ENCODE assay signal across 9 cellular contexts in genomic region chr11:46363455-46363920, GRCh38. TPM values are rescaled to one million over a fixed set of nuclear protein-coding genes. Genes with fewer than 3 reads are reported as not detected.
DNase-seq lines count a peak whose midpoint lies in the region; ATAC-seq and TF ChIP-seq lines count a peak whose summit lies in the region.
"Had no signal": no experiment of that assay in that cellular context is flagged by ENCODE, and none has a peak within 500 bp of the region (broad histone marks: within the 10 kb centered on the region; RNA-seq: fewer than 3 reads in every experiment).

No MANE protein-coding gene starts in this region.

- DNase-seq in Right ventricle myocardium inferior (ENCODE audit: missing footprints) (peak; percentile 71), cardiac septum (ENCODE audit: low spot score) (no peak), dermis blood vessel endothelial cell (peak; percentile 86), lung (ENCODE audit: low spot score) (no peak), GM10248 (ENCODE audit: extremely low spot score) (no peak), H9 (no peak)
- no peak for DNase-seq in activated naive CD4-positive, alpha-beta T cell treated with anti-CD3 and anti-CD28 coated beads, Interleukin-2, amount 50 U/mL, for 16 hours

- H3K27me3 ChIP-seq in lung (ENCODE audit: control insufficient read depth, insufficient read depth) = no peaks in the 10 kb centered on the region
- no peaks in the 10 kb centered on the region for H3K27me3 ChIP-seq in H9 (ENCODE audit: insufficient read depth, low read length)

- H2BK15ac ChIP-seq in H9 (ENCODE audit: low read depth, low read length) = no peak overlapping the region

- 67% methylated on average over 20 of the region's 20 CpGs for WGBS in lung, 2 donors
- WGBS in H9 (ENCODE audit: extremely low coverage, insufficient read length, low lambda C conversion rate) = no CpG with 5 or more reads among the region's 20 CpGs

- no peak overlapping the region for H2BK120ac ChIP-seq in H9 (ENCODE audit: low read depth, low read length, poor library complexity, severe bottlenecking)

- peaks cover 4 to 32% of the 10 kb centered on the region in 2 donors for H3K4me1 ChIP-seq in lung (ENCODE audit: control insufficient read depth in 2 of 2, insufficient read depth in 2 of 2, low read length in 2 of 2)
- H3K4me1 ChIP-seq in H9 (ENCODE audit: insufficient read depth, low read length) = no peaks in the 10 kb centered on the region; the same call in 1 of the 2 replicates

- H3K4me3 ChIP-seq in lung = no peak overlapping the region

- no peaks in the 10 kb centered on the region for H3K9me3 Mint-ChIP-seq in stimulated activated memory B cell treated with anti-CD40 and anti-IgM and Interleukin-4, amounts not matched to agents 10 μg/mL and 1 μg/mL and 100 μg/mL, for 72 hours
- no peaks in the 10 kb centered on the region for H3K9me3 Mint-ChIP-seq in H9

- no peak overlapping the region for H2AFZ ChIP-seq in H9 (ENCODE audit: low read length)

- H2BK5ac ChIP-seq in H9 (ENCODE audit: insufficient read length, low read length) = no peak overlapping the region

- no peak overlapping the region for H4K91ac ChIP-seq in H9 (ENCODE audit: insufficient read length, low read depth, low read length)

- H2BK20ac ChIP-seq in H9 (ENCODE audit: low read depth, low read length, poor library complexity, severe bottlenecking) = no peak overlapping the region

- no peak for TF ChIP-seq CTCF in lung (IDR thresholded peaks at IDR 0.05; ENCODE audit: control extremely low read depth, extremely low read depth)
- TF ChIP-seq CTCF in GM10248 (IDR thresholded peaks at IDR 0.05; ENCODE audit: control extremely low read depth, extremely low read depth, low read depth, missing control alignments) = no peak
- no peak for TF ChIP-seq CTCF in H9 (conservative IDR thresholded peaks at IDR 0.05)

- H3K9me3 ChIP-seq in lung (ENCODE audit: control insufficient read depth in 2 of 2, insufficient read depth in 1 of 2, low read length in 1 of 2) (no peaks in the 10 kb centered on the region), H9 (ENCODE audit: control insufficient read depth, low read depth, low read length) (no peaks in the 10 kb centered on the region)

- ATAC-seq in Right ventricle myocardium inferior (peak; percentile 43), lung (ENCODE audit: insufficient read depth, low FRiP score) (peak; percentile 20)
- no peak for ATAC-seq in stimulated activated memory B cell treated with anti-CD40 and anti-IgM and Interleukin-4, amounts not matched to agents 10 μg/mL and 1 μg/mL and 100 μg/mL, for 72 hours

- H3K36me3 Mint-ChIP-seq in stimulated activated memory B cell treated with anti-CD40 and anti-IgM and Interleukin-4, amounts not matched to agents 10 μg/mL and 1 μg/mL and 100 μg/mL, for 72 hours = peaks cover 7% of the 10 kb centered on the region
- peaks cover 3 to 7% (median 5%) of the 10 kb centered on the region in 3 experiments for H3K36me3 Mint-ChIP-seq in H9 (ENCODE audit: insufficient read depth in 1 of 3, low read depth in 3 of 3)

- H3K27me3 Mint-ChIP-seq in stimulated activated memory B cell treated with anti-CD40 and anti-IgM and Interleukin-4, amounts not matched to agents 10 μg/mL and 1 μg/mL and 100 μg/mL, for 72 hours = no peaks in the 10 kb centered on the region
- H3K27me3 Mint-ChIP-seq in H9 (ENCODE audit: low read depth) = no peaks in the 10 kb centered on the region
- H3K27me3 Mint-ChIP-seq: B cell had no signal

- H3K36me3 ChIP-seq in lung (ENCODE audit: control insufficient read depth in 2 of 2, insufficient read depth in 2 of 2, low read length in 2 of 2) = peaks cover 0 to 12% of the 10 kb centered on the region in 2 donors

- H3K79me2 ChIP-seq in H9 (ENCODE audit: insufficient read depth, low read length) = no peaks in the 10 kb centered on the region; the same call in 1 of the 2 replicates

- no peak overlapping the region for H4K8ac ChIP-seq in H9 (replicated peaks; ENCODE audit: insufficient read length, low read depth, low read length)

- H3K14ac ChIP-seq in H9 (ENCODE audit: insufficient read depth, low read length) = no peak overlapping the region

- H3K23ac ChIP-seq in H9 (ENCODE audit: insufficient read length, low read depth, low read length) = no peak overlapping the region

- no peak overlapping the region for H3K4ac ChIP-seq in H9 (ENCODE audit: low read depth, low read length)

- no peak overlapping the region for H3K4me2 ChIP-seq in H9 (ENCODE audit: insufficient read depth, insufficient read length, low read length)

- no peak overlapping the region for H3K9ac ChIP-seq in H9 (ENCODE audit: extremely low read depth, insufficient read length, low read length)

- no peak overlapping the region for H3K4me3 Mint-ChIP-seq in stimulated activated memory B cell treated with anti-CD40 and anti-IgM and Interleukin-4, amounts not matched to agents 10 μg/mL and 1 μg/mL and 100 μg/mL, for 72 hours
- H3K4me3 Mint-ChIP-seq in H9 = no peak overlapping the region

- no peaks in the 10 kb centered on the region for H4K20me1 ChIP-seq in H9 (ENCODE audit: control insufficient read depth, insufficient read depth, insufficient read length)

- H3K4me1 Mint-ChIP-seq in stimulated activated memory B cell treated with anti-CD40 and anti-IgM and Interleukin-4, amounts not matched to agents 10 μg/mL and 1 μg/mL and 100 μg/mL, for 72 hours = peaks cover 33% of the 10 kb centered on the region
- H3K4me1 Mint-ChIP-seq in H9 = peaks cover 24 to 41% of the 10 kb centered on the region in 2 experiments

- H4K5ac ChIP-seq in H9 (ENCODE audit: insufficient read length, low read depth, low read length) = no peak overlapping the region

- H3T11ph ChIP-seq in H9 (ENCODE audit: low read length) = no peak overlapping the region

- intact Hi-C loops in Right ventricle myocardium inferior (cut with DNase I) (no loop called here), cardiac septum (cut with DNase I) (no loop called here)

- H2BK12ac ChIP-seq in H9 (ENCODE audit: insufficient read length, low read depth, low read length) = no peak overlapping the region

- no peak overlapping the region for H3K56ac ChIP-seq in H9 (ENCODE audit: insufficient read length, low read depth, low read length)

- no peak overlapping the region for H3K27ac Mint-ChIP-seq in stimulated activated memory B cell treated with anti-CD40 and anti-IgM and Interleukin-4, amounts not matched to agents 10 μg/mL and 1 μg/mL and 100 μg/mL, for 72 hours
- no peak overlapping the region for H3K27ac Mint-ChIP-seq in H9
- H3K27ac Mint-ChIP-seq: B cell had no signal

- POLR2A ChIA-PET in GM10248 (lab: Yijun Ruan, JAX) = no interaction called here

- H3K23me2 ChIP-seq in H9 (ENCODE audit: insufficient read length, low read depth, low read length, poor library complexity, severe bottlenecking) = no peaks in the 10 kb centered on the region

- H3K18ac ChIP-seq in H9 (ENCODE audit: insufficient read length, low read depth, low read length) = no peak overlapping the region

- H3K79me1 ChIP-seq in H9 (ENCODE audit: insufficient read depth, low read depth, low read length, poor library complexity, severe bottlenecking) = no peaks in the 10 kb centered on the region

- CTCF ChIA-PET in GM10248 (lab: Yijun Ruan, JAX) = interaction anchor here (1.0 to 20.9 kb wide), 5 partner anchors 11 to 174 kb away, joined by 3 to 452 read pairs (median 13); partner anchors contain the start of gene DGKZ

- no peak overlapping the region for H2AK5ac ChIP-seq in H9 (ENCODE audit: insufficient read length, low read length)

- H3K27ac ChIP-seq in lung (ENCODE audit: low read depth in 1 of 2, low read length in 1 of 2) = peak overlapping the region; percentile 73 to 85
- no peak overlapping the region for H3K27ac ChIP-seq in H9 (ENCODE audit: insufficient read length, low read depth, low read length)

RNA-seq across cellular contexts. Expression of gene DGKZ, which starts 16.2 kb away (rescaled TPM):
- total RNA-seq in Right ventricle myocardium inferior (67.5 TPM), cardiac septum (66.8 TPM), dermis blood vessel endothelial cell (79.8 and 86.2 TPM in 2 replicates), lung (10 to 100 TPM; 33.3 to 63.2 TPM), H9 (2021) (68.8 and 68.9 TPM in 2 replicates)
- polyA plus RNA-seq in lung = 10 to 100 TPM; 42.2 to 46.0 TPM

RNA-seq across cellular contexts. Expression of gene MDK, which starts 18.0 kb away (rescaled TPM):
- total RNA-seq in Right ventricle myocardium inferior = 3.2 TPM
- 6.2 TPM for total RNA-seq in cardiac septum
- 46.1 and 59.6 TPM in 2 replicates for total RNA-seq in dermis blood vessel endothelial cell
- 100 to 1,000 TPM in 1 of 2 donors, 10 to 100 TPM in 1; 52.1 to 134 TPM for total RNA-seq in lung
- polyA plus RNA-seq in lung = 10 to 100 TPM; 26.9 to 30.9 TPM
- 392 and 407 TPM in 2 replicates for total RNA-seq in H9 (2021)

RNA-seq across cellular contexts. Expression of gene CHRM4, which starts 28.1 kb away (rescaled TPM):
- not detected for total RNA-seq in Right ventricle myocardium inferior
- total RNA-seq in cardiac septum = 0.27 TPM
- total RNA-seq in dermis blood vessel endothelial cell = 0.09 and 0.17 TPM in 2 replicates
- under 1 TPM in 1 of 2 donors, not detected in 1; 0.28 TPM for total RNA-seq in lung
- polyA plus RNA-seq in lung = under 1 TPM; 0.05 to 0.10 TPM
- 1.0 and 1.1 TPM in 2 replicates for total RNA-seq in H9 (2021)

Comparison
In these comparisons a context has a peak if more than half of its experiments do, and no peak if none do; other contexts are left out.
1. DNase-seq: peak in Right ventricle myocardium inferior (single experiment) and dermis blood vessel endothelial cell (single experiment); none in cardiac septum (single experiment), lung (single experiment), GM10248 (single experiment), H9 (single experiment) and activated naive CD4-positive, alpha-beta T cell treated with anti-CD3 and anti-CD28 coated beads, Interleukin-2, amount 50 U/mL, for 16 hours (single experiment).